ENCODE assay signal across 8 cellular contexts in genomic region chr18:26091047-26091630, GRCh38. TPM values are rescaled to one million over a fixed set of nuclear protein-coding genes. Genes with fewer than 3 reads are reported as not detected.
DNase-seq lines count a peak whose midpoint lies in the region; ATAC-seq and TF ChIP-seq lines count a peak whose summit lies in the region.

No MANE protein-coding gene starts in this region.

- BruUV-seq in Panc1 (replicated peaks; lab: Mats Ljungman, UMichigan): TSS peak; percentile 84

- CTCF ChIA-PET in Panc1 (lab: Charles Lee): no interaction called here

- H3K4ac ChIP-seq in mesendoderm (ENCODE audit: low read depth, low read length): peak overlapping the region; percentile 19

- H4K5ac ChIP-seq in mesendoderm (ENCODE audit: low read length): no peak overlapping the region

- in situ Hi-C loops in Panc1 (cut with HindIII; ENCODE audit: low pct_unique_long_range_greater_than_20kb, low sequenced_read_pairs): no loop called here

- H3K18ac ChIP-seq in mesendoderm (ENCODE audit: low read length): peak overlapping the region; percentile 24

- H2BK120ac ChIP-seq in mesendoderm (ENCODE audit: low read depth, low read length): no peak overlapping the region

- H3K4me3 ChIP-seq in Panc1 (ENCODE audit: low read depth in 2 of 2, low read length in 2 of 2) (peak overlapping the region; percentile 78 to 90), colonic mucosa (peak overlapping the region; percentile 73), mesendoderm (ENCODE audit: low read length) (peak overlapping the region; percentile 93), urinary bladder (ENCODE audit: low read depth, low read length) (peak overlapping the region; percentile 87)

- peak overlapping the region; percentile 98 for H3K27ac ChIP-seq in Panc1 (ENCODE audit: low read length)
- peak overlapping the region; percentile 95 for H3K27ac ChIP-seq in colonic mucosa
- peak overlapping the region; percentile 83 for H3K27ac ChIP-seq in mesendoderm (ENCODE audit: low read depth, low read length)
- peak overlapping the region; percentile 98 for H3K27ac ChIP-seq in urinary bladder (ENCODE audit: low read depth)

- peak overlapping the region; percentile 71 for H3K4me2 ChIP-seq in mesendoderm (ENCODE audit: low read length)

- H3K56ac ChIP-seq in mesendoderm (ENCODE audit: low read length): peak overlapping the region; percentile 99

- H3K23ac ChIP-seq in mesendoderm (ENCODE audit: low read length): peak overlapping the region; percentile 66

- no peak overlapping the region for H4K8ac ChIP-seq in mesendoderm (ENCODE audit: low read depth, low read length)

- peaks cover 20% of the 10 kb centered on the region for H3K79me2 ChIP-seq in mesendoderm (ENCODE audit: control insufficient read depth, insufficient read depth, low read length)

- H3K9ac ChIP-seq in colonic mucosa (ENCODE audit: low read depth in 2 of 2, low read length in 2 of 2): peak overlapping the region; percentile 76 to 94
- peak overlapping the region; percentile 96 for H3K9ac ChIP-seq in mesendoderm (ENCODE audit: low read length)

- intact Hi-C loops in Panc1 (cut with micrococcal nuclease; ENCODE audit: unreplicated experiment) (loop anchor here (5.0 kb wide), 1 partner anchor 136 kb away; the partner anchor contains the start of gene TAF4B), colonic mucosa (cut with DNase I) (loop anchor here (10.0 kb wide), 1 partner anchor 134 kb away; the partner anchor contains the start of gene TAF4B)

- no CpG with 5 or more reads among the region's 29 CpGs for WGBS in mesendoderm (ENCODE audit: extremely low coverage, insufficient coverage, low lambda C conversion rate)
- WGBS in urinary bladder: 2% methylated on average over 29 of the region's 29 CpGs

- H2BK5ac ChIP-seq in mesendoderm (ENCODE audit: low read length): peak overlapping the region; percentile 61

- no peak overlapping the region for H2AK5ac ChIP-seq in mesendoderm (ENCODE audit: low read length)

- TF ChIP-seq CTCF in Panc1 (IDR thresholded peaks at IDR 0.05) (no peak), colonic mucosa (IDR thresholded peaks at IDR 0.05) (no peak)

- no peaks in the 10 kb centered on the region for H3K9me3 ChIP-seq in Panc1 (ENCODE audit: control insufficient read depth, insufficient read depth, low read depth, low read length)
- no peaks in the 10 kb centered on the region for H3K9me3 ChIP-seq in colonic mucosa

- ATAC-seq in HG03175 (IDR thresholded peaks at IDR 0.05; ENCODE audit: unreplicated experiment): peak; percentile 52
- peak; percentile 82 for ATAC-seq in Panc1

- H3K4me1 ChIP-seq in Panc1 (ENCODE audit: control insufficient read depth, insufficient read depth, low read length) (peaks cover 11% of the 10 kb centered on the region; the same call in 1 of the 2 replicates), colonic mucosa (peaks cover 7% of the 10 kb centered on the region), mesendoderm (ENCODE audit: control insufficient read depth, low read depth, low read length) (no peaks in the 10 kb centered on the region), urinary bladder (ENCODE audit: insufficient read depth) (no peaks in the 10 kb centered on the region)

- H3K27me3 ChIP-seq in Panc1 (ENCODE audit: control insufficient read depth, insufficient read depth, low read length) (no peaks in the 10 kb centered on the region), colonic mucosa (no peaks in the 10 kb centered on the region), mesendoderm (ENCODE audit: insufficient read depth, low read length, poor library complexity) (no peaks in the 10 kb centered on the region)

- DNase-seq in COLO829 (ENCODE audit: low spot score): peak; percentile 38
- peak; percentile 24 for DNase-seq in GM19240 (ENCODE audit: insufficient read length, low spot score)
- DNase-seq in Panc1 (ENCODE audit: low read depth, low spot score): peak; percentile 20
- peak; percentile 74 for DNase-seq in colonic mucosa
- no peak for DNase-seq in mesendoderm
- no peak for DNase-seq in HCEC 1CT

- POLR2A ChIA-PET in Panc1 (lab: Charles Lee): no interaction called here

- no peak overlapping the region for H2BK15ac ChIP-seq in mesendoderm (replicated peaks; ENCODE audit: low read depth)

- peaks cover 2% of the 10 kb centered on the region for H3K79me1 ChIP-seq in mesendoderm (ENCODE audit: low read length)

- H3K36me3 ChIP-seq in Panc1 (ENCODE audit: control insufficient read depth, insufficient read depth, low read length): peaks cover 21% of the 10 kb centered on the region
- no peaks in the 10 kb centered on the region for H3K36me3 ChIP-seq in colonic mucosa
- H3K36me3 ChIP-seq in mesendoderm (ENCODE audit: control insufficient read depth, insufficient read depth, low read length): no peaks in the 10 kb centered on the region
- H3K36me3 ChIP-seq in urinary bladder (ENCODE audit: insufficient read depth): peaks cover under 1% of the 10 kb centered on the region

RNA-seq across cellular contexts. Expression of gene SS18, which starts 0.7 kb away (rescaled TPM):
- 99.1 TPM for total RNA-seq in Panc1 (2021; ENCODE audit: unreplicated experiment)
- polyA plus RNA-seq in Panc1 (2012; ENCODE audit: insufficient read length): 90.0 TPM
- total RNA-seq in colonic mucosa: 10 to 100 TPM; 41.9 to 43.9 TPM
- 82.4 TPM for polyA plus RNA-seq in mesendoderm (2013, experiment 1 of 2)
- polyA plus RNA-seq in mesendoderm (2013, experiment 2 of 2): 82.3 TPM
- 157 TPM for total RNA-seq in urinary bladder
- polyA plus RNA-seq in urinary bladder: 51.2 TPM

RNA-seq across cellular contexts. Expression of gene PSMA8, which starts 42.5 kb away (rescaled TPM):
- total RNA-seq in Panc1 (2021; ENCODE audit: unreplicated experiment) (not detected), colonic mucosa (not detected), urinary bladder (not detected)
- polyA plus RNA-seq in Panc1 (2012; ENCODE audit: insufficient read length): not detected
- 0.18 TPM for polyA plus RNA-seq in mesendoderm (2013, experiment 1 of 2)
- polyA plus RNA-seq in mesendoderm (2013, experiment 2 of 2): 0.13 TPM
- not detected for polyA plus RNA-seq in urinary bladder

Comparison
In these comparisons a context has a peak if more than half of its experiments do, and no peak if none do; other contexts are left out.
1. DNase-seq: peak in COLO829 (single experiment), GM19240 (single experiment), Panc1 (single experiment) and colonic mucosa (single experiment); none in mesendoderm (single experiment) and HCEC 1CT (single experiment).
2. Peak in every context shown above with its lines, with median percentiles within 50 percentile points of each other: H3K27ac ChIP-seq and H3K4me3 ChIP-seq.